In the genomic region with DNA sequence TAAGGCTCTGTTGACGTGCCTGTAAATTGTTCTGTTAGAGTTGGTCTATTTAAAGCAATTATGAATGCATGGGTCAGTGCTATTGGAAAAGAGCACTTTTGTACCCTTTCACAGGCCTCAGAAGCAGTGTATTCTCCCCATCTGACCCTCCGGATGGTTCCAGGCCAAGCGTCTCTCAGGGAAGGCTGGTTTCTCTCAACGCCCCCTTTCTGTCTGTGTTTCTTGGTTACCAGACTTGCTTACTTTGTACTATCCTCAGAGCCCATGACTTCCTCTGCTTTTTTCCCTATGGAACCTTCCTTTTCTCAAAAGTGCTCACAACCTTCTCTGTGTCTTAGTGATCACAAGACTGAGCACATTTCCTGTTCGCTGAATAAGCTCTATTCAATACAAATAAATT, we compare ENCODE assay signal across 12 cellular contexts.
"Had no signal": no experiment of that assay in that cellular context is flagged by ENCODE, and none has a peak within 500 bp of the region (broad histone marks: within the 10 kb centered on the region; RNA-seq: fewer than 3 reads in every experiment).

No MANE protein-coding gene starts in this region.

- H3K27me3 Mint-ChIP-seq: effector memory CD8-positive, alpha-beta T cell had no signal

- DNase-seq: cortex of kidney; dorsolateral prefrontal cortex; effector memory CD8-positive, alpha-beta T cell; mucosa of descending colon; naive thymus-derived CD8-positive, alpha-beta T cell; right cardiac atrium; small intestine; stimulated activated CD4-positive, alpha-beta T cell treated with anti-CD3 and anti-CD28 coated beads, Interleukin-12 subunit alpha, Interleukin-12 subunit beta, amount 100 ng/mL, for 4 hours; stimulated activated naive CD4-positive, alpha-beta T cell treated with Interleukin-2 at 50 U/mL for 16 hours; thyroid gland; upper lobe of left lung had no signal

- H3K4me3 Mint-ChIP-seq: effector memory CD8-positive, alpha-beta T cell; naive thymus-derived CD8-positive, alpha-beta T cell had no signal

- H3K36me3 Mint-ChIP-seq: naive thymus-derived CD8-positive, alpha-beta T cell had no signal

- H3K27ac Mint-ChIP-seq: effector memory CD8-positive, alpha-beta T cell; naive thymus-derived CD8-positive, alpha-beta T cell had no signal

- ATAC-seq: effector memory CD8-positive, alpha-beta T cell; gastroesophageal sphincter; mucosa of descending colon; naive thymus-derived CD8-positive, alpha-beta T cell; right cardiac atrium had no signal
